ENCODE assay signal across 19 cellular contexts in genomic region chr1:92366045-92366405, GRCh38.
A peak's percentile ranks its signal among the peaks of the same experiment; 100 is the strongest.
DNase-seq lines count a peak whose midpoint lies in the region; ATAC-seq lines count a peak whose summit lies in the region.
"Had no signal": no experiment of that assay in that cellular context is flagged by ENCODE, and none has a peak within 500 bp of the region (broad histone marks: within the 10 kb centered on the region; RNA-seq: fewer than 3 reads in every experiment).

No MANE protein-coding gene starts in this region.

- H3K27ac Mint-ChIP-seq in activated naive CD4-positive, alpha-beta T cell treated with anti-CD3 and anti-CD28 coated beads, Interleukin-2, amount 50 U/mL, for 72 hours = peak overlapping the region in 1 of 2 donors; percentile 74
- peak overlapping the region; percentile 46 for H3K27ac Mint-ChIP-seq in T-helper 17 cell
- H3K27ac Mint-ChIP-seq in activated naive CD8-positive, alpha-beta T cell treated with anti-CD3 and anti-CD28 coated beads, Interleukin-2, amount 50 U/mL, for 24 hours = peak overlapping the region; percentile 85
- H3K27ac Mint-ChIP-seq in stimulated activated naive CD8-positive, alpha-beta T cell treated with anti-CD3 and anti-CD28 coated beads, Interleukin-15, amount 100 ng/mL, for 72 hours = peak overlapping the region; percentile 23 to 64
- H3K27ac Mint-ChIP-seq: dendritic cell treated with granulocyte-macrophage colony-stimulating factor and Interleukin-4, amounts not matched to agents 40 ng/mL and 50 ng/mL, for 4 days had no signal

- no peaks in the 10 kb centered on the region for H3K9me3 Mint-ChIP-seq in activated naive CD4-positive, alpha-beta T cell treated with anti-CD3 and anti-CD28 coated beads, Interleukin-2, amount 50 U/mL, for 72 hours
- no peaks in the 10 kb centered on the region for H3K9me3 Mint-ChIP-seq in activated naive CD8-positive, alpha-beta T cell treated with anti-CD3 and anti-CD28 coated beads, Interleukin-2, amount 50 U/mL, for 24 hours
- H3K9me3 Mint-ChIP-seq in stimulated activated naive CD8-positive, alpha-beta T cell treated with anti-CD3 and anti-CD28 coated beads, Interleukin-15, amount 100 ng/mL, for 72 hours = peaks cover 0 to 4% of the 10 kb centered on the region in 2 donors
- H3K9me3 Mint-ChIP-seq: dendritic cell treated with granulocyte-macrophage colony-stimulating factor and Interleukin-4, amounts not matched to agents 40 ng/mL and 50 ng/mL, for 4 days had no signal

- peaks cover 28 to 45% of the 10 kb centered on the region in 2 donors for H3K36me3 Mint-ChIP-seq in activated naive CD4-positive, alpha-beta T cell treated with anti-CD3 and anti-CD28 coated beads, Interleukin-2, amount 50 U/mL, for 72 hours
- peaks cover 3% of the 10 kb centered on the region for H3K36me3 Mint-ChIP-seq in T-helper 17 cell (ENCODE audit: low read depth)
- H3K36me3 Mint-ChIP-seq in activated naive CD8-positive, alpha-beta T cell treated with anti-CD3 and anti-CD28 coated beads, Interleukin-2, amount 50 U/mL, for 24 hours (ENCODE audit: low read depth) = peaks cover 37% of the 10 kb centered on the region

- peak; percentile 31 to 42 for ATAC-seq in activated naive CD4-positive, alpha-beta T cell treated with anti-CD3 and anti-CD28 coated beads, Interleukin-2, amount 50 U/mL, for 72 hours
- ATAC-seq in T-helper 17 cell = no peak
- no peak for ATAC-seq in activated naive CD8-positive, alpha-beta T cell treated with anti-CD3 and anti-CD28 coated beads, Interleukin-2, amount 50 U/mL, for 24 hours
- ATAC-seq in stimulated activated naive CD8-positive, alpha-beta T cell treated with anti-CD3 and anti-CD28 coated beads, Interleukin-15, amount 100 ng/mL, for 72 hours = peak; percentile 54

- H3K9me3 ChIP-seq in T-helper 17 cell (ENCODE audit: control insufficient read depth, low read length, poor library complexity, severe bottlenecking) = no peaks in the 10 kb centered on the region
- H3K9me3 ChIP-seq: transverse colon had no signal

- no peaks in the 10 kb centered on the region for H3K27me3 Mint-ChIP-seq in T-helper 17 cell
- no peaks in the 10 kb centered on the region for H3K27me3 Mint-ChIP-seq in activated naive CD8-positive, alpha-beta T cell treated with anti-CD3 and anti-CD28 coated beads, Interleukin-2, amount 50 U/mL, for 24 hours
- no peaks in the 10 kb centered on the region for H3K27me3 Mint-ChIP-seq in stimulated activated naive CD8-positive, alpha-beta T cell treated with anti-CD3 and anti-CD28 coated beads, Interleukin-15, amount 100 ng/mL, for 72 hours
- H3K27me3 Mint-ChIP-seq: dendritic cell treated with granulocyte-macrophage colony-stimulating factor and Interleukin-4, amounts not matched to agents 40 ng/mL and 50 ng/mL, for 4 days had no signal

- H3K4me3 Mint-ChIP-seq in T-helper 17 cell = no peak overlapping the region
- peak overlapping the region; percentile 33 for H3K4me3 Mint-ChIP-seq in activated naive CD8-positive, alpha-beta T cell treated with anti-CD3 and anti-CD28 coated beads, Interleukin-2, amount 50 U/mL, for 24 hours
- peak overlapping the region; percentile 30 to 54 for H3K4me3 Mint-ChIP-seq in stimulated activated naive CD8-positive, alpha-beta T cell treated with anti-CD3 and anti-CD28 coated beads, Interleukin-15, amount 100 ng/mL, for 72 hours
- H3K4me3 Mint-ChIP-seq: dendritic cell treated with granulocyte-macrophage colony-stimulating factor and Interleukin-4, amounts not matched to agents 40 ng/mL and 50 ng/mL, for 4 days had no signal

- H3K4me1 Mint-ChIP-seq in T-helper 17 cell = peaks cover 29% of the 10 kb centered on the region
- H3K4me1 Mint-ChIP-seq in activated naive CD8-positive, alpha-beta T cell treated with anti-CD3 and anti-CD28 coated beads, Interleukin-2, amount 50 U/mL, for 24 hours = peaks cover 52% of the 10 kb centered on the region
- peaks cover 50% of the 10 kb centered on the region for H3K4me1 Mint-ChIP-seq in stimulated activated naive CD8-positive, alpha-beta T cell treated with anti-CD3 and anti-CD28 coated beads, Interleukin-15, amount 100 ng/mL, for 72 hours

- no peak for DNase-seq in activated naive CD4-positive, alpha-beta T cell treated with anti-CD3 and anti-CD28 coated beads, Interleukin-2, amount 50 U/mL, for 72 hours (ENCODE audit: low spot score in 2 of 2)
- DNase-seq in activated naive CD4-positive, alpha-beta T cell treated with anti-CD3 and anti-CD28 coated beads, Interleukin-2, amount 50 U/mL, for 16 hours = no peak
- DNase-seq in T-helper 17 cell (no peak), NCI-H510A (lab: John Stamatoyannopoulos, UW) (no peak), HPDE6-E6E7 (ENCODE audit: extremely low spot score) (no peak)
- DNase-seq in activated naive CD8-positive, alpha-beta T cell treated with anti-CD3 and anti-CD28 coated beads, Interleukin-2, amount 50 U/mL, for 24 hours = no peak
- DNase-seq in stimulated activated naive CD8-positive, alpha-beta T cell treated with anti-CD3 and anti-CD28 coated beads, Interleukin-15, amount 100 ng/mL, for 72 hours = no peak
- DNase-seq: activated effector memory CD4-positive, alpha-beta T cell treated with anti-CD3 and anti-CD28 coated beads, Interleukin-2, amount 50 U/mL, for 16 hours; aorta; DMS53; GF-D8; glutamatergic neuron; NCI-H187; NCI-H748 treated with DMSO at 0.1 percent for 48 hours; nucleus accumbens; stimulated activated naive CD4-positive, alpha-beta T cell treated with Interleukin-2 at 50 U/mL for 16 hours; SW 1271; transverse colon had no signal

Comparison
In these comparisons a context has a peak if more than half of its experiments do, and no peak if none do; other contexts are left out.
1. ATAC-seq: peak in activated naive CD4-positive, alpha-beta T cell treated with anti-CD3 and anti-CD28 coated beads, Interleukin-2, amount 50 U/mL, for 72 hours (2 of 2) and stimulated activated naive CD8-positive, alpha-beta T cell treated with anti-CD3 and anti-CD28 coated beads, Interleukin-15, amount 100 ng/mL, for 72 hours (single experiment); none in T-helper 17 cell (single experiment) and activated naive CD8-positive, alpha-beta T cell treated with anti-CD3 and anti-CD28 coated beads, Interleukin-2, amount 50 U/mL, for 24 hours (single experiment).